In genomic region chr13:113489549-113490495, GRCh38 we compare ENCODE assay signal across 1 cellular context.
TF ChIP-seq lines count a peak whose summit lies in the region.

No MANE protein-coding gene starts in this region.

TF ChIP-seq in HepG2, 621 proteins besides CTCF, POLR2A, EP300 and RAD21 (continued from another document and continues in another):
- 0 out of 2 replicates have a peak, but pooled peaks have one; percentile 3 for TF ChIP-seq ZNF687 (CRISPR knock-in tag; IDR thresholded peaks at IDR 0.05)
- TF ChIP-seq, protein P1, sequence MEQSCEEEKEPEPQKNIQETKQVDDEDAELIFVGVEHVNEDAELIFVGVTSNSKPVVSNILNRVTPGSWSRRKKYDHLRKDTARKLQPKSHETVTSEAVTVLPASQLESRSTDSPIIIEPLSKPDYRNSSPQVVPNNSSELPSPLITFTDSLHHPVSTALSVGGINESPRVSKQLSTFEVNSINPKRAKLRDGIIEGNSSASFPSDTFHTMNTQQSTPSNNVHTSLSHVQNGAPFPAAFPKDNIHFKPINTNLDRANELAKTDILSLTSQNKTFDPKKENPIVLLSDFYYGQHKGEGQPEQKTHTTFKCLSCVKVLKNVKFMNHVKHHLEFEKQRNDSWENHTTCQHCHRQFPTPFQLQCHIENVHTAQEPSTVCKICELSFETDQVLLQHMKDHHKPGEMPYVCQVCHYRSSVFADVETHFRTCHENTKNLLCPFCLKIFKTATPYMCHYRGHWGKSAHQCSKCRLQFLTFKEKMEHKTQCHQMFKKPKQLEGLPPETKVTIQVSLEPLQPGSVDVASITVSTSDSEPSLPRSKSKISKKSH (CRISPR knock-in tag; IDR thresholded peaks at IDR 0.05; ENCODE audit: borderline replicate concordance), result no peak
- peak; percentile 0; the same call in 1 of the 2 replicates for TF ChIP-seq ZNF343 (CRISPR knock-in tag; IDR thresholded peaks at IDR 0.05)
- no peak for TF ChIP-seq MAF1 (CRISPR knock-in tag; IDR thresholded peaks at IDR 0.05; ENCODE audit: borderline replicate concordance)
- TF ChIP-seq ZNF383 (CRISPR knock-in tag; IDR thresholded peaks at IDR 0.05; ENCODE audit: borderline replicate concordance), result no peak
- no peak for TF ChIP-seq ZBTB40 (IDR thresholded peaks at IDR 0.05)
- TF ChIP-seq ZBTB40 (CRISPR knock-in tag; IDR thresholded peaks at IDR 0.05), result 0 out of 2 replicates have a peak, but pooled peaks have one; percentile 53
- TF ChIP-seq, protein P2, sequence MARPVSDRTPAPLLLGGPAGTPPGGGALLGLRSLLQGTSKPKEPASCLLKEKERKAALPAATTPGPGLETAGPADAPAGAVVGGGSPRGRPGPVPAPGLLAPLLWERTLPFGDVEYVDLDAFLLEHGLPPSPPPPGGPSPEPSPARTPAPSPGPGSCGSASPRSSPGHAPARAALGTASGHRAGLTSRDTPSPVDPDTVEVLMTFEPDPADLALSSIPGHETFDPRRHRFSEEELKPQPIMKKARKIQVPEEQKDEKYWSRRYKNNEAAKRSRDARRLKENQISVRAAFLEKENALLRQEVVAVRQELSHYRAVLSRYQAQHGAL (CRISPR knock-in tag; IDR thresholded peaks at IDR 0.05; ENCODE audit: not compliant biosample characterization), result no peak
- TF ChIP-seq ZNF782 (CRISPR knock-in tag; IDR thresholded peaks at IDR 0.05; ENCODE audit: borderline replicate concordance), result no peak
- no peak for TF ChIP-seq ZNF580 (CRISPR knock-in tag; IDR thresholded peaks at IDR 0.05; ENCODE audit: borderline replicate concordance, low read depth)
- no peak for TF ChIP-seq MLLT10 (CRISPR knock-in tag; IDR thresholded peaks at IDR 0.05)
- no peak for TF ChIP-seq JUN (CRISPR knock-in tag; IDR thresholded peaks at IDR 0.05)
- TF ChIP-seq ZNF407 (CRISPR knock-in tag; IDR thresholded peaks at IDR 0.05; ENCODE audit: not compliant biosample characterization), result no peak
- no peak for TF ChIP-seq HOXA7 (CRISPR knock-in tag; IDR thresholded peaks at IDR 0.05)
- no peak for TF ChIP-seq ATF1 (CRISPR knock-in tag; IDR thresholded peaks at IDR 0.05)
- no peak for TF ChIP-seq POGZ (CRISPR knock-in tag; IDR thresholded peaks at IDR 0.05)
- TF ChIP-seq NFKBIZ (CRISPR knock-in tag; IDR thresholded peaks at IDR 0.05), result no peak
- no peak for TF ChIP-seq ZNF317 (CRISPR knock-in tag; IDR thresholded peaks at IDR 0.05)
- TF ChIP-seq ZNF891 (CRISPR knock-in tag; IDR thresholded peaks at IDR 0.05), result peak; percentile 13; the same call in 1 of the 2 replicates
- TF ChIP-seq POGK (CRISPR knock-in tag; conservative IDR thresholded peaks at IDR 0.05), result no peak
- no peak for TF ChIP-seq CCDC6 (CRISPR knock-in tag; IDR thresholded peaks at IDR 0.05)
- TF ChIP-seq GABPA (IDR thresholded peaks at IDR 0.05; ENCODE audit: low read depth, low read length), result no peak
- no peak for TF ChIP-seq GABPA (CRISPR knock-in tag; IDR thresholded peaks at IDR 0.05; ENCODE audit: low read depth)
- TF ChIP-seq BRCA1 (CRISPR knock-in tag; IDR thresholded peaks at IDR 0.05), result no peak
- TF ChIP-seq SNAI1 (CRISPR knock-in tag; IDR thresholded peaks at IDR 0.05; ENCODE audit: borderline replicate concordance), result no peak
- TF ChIP-seq ZSCAN29 (CRISPR knock-in tag; conservative IDR thresholded peaks at IDR 0.05), result no peak
- peak; percentile 77 for TF ChIP-seq CREB1 (IDR thresholded peaks at IDR 0.05)
- TF ChIP-seq CREB1 (CRISPR knock-in tag; IDR thresholded peaks at IDR 0.05), result no peak
- TF ChIP-seq NFATC3 (CRISPR knock-in tag; IDR thresholded peaks at IDR 0.05), result no peak
